ENCODE assay signal across 12 cellular contexts in genomic region chr11:65437436-65438227, GRCh38. TPM values are rescaled to one million over a fixed set of nuclear protein-coding genes. Genes with fewer than 3 reads are reported as not detected.
A peak's percentile ranks its signal among the peaks of the same experiment; 100 is the strongest.
DNase-seq lines count a peak whose midpoint lies in the region; ATAC-seq and TF ChIP-seq lines count a peak whose summit lies in the region.
"Had no signal": no experiment of that assay in that cellular context is flagged by ENCODE, and none has a peak within 500 bp of the region (broad histone marks: within the 10 kb centered on the region; RNA-seq: fewer than 3 reads in every experiment).

No MANE protein-coding gene starts in this region.

- intact Hi-C loops in activated B cell treated with CpG ODN at 0.5 μM for 24 hours (cut with micrococcal nuclease) = no loop called here

- H3K36me3 Mint-ChIP-seq in activated B cell treated with CpG ODN at 0.5 μM for 24 hours (ENCODE audit: low read depth) = peaks cover 44% of the 10 kb centered on the region

- ATAC-seq in GM18505 (IDR thresholded peaks at IDR 0.05; ENCODE audit: unreplicated experiment) = no peak
- no peak for ATAC-seq in activated B cell treated with CpG ODN at 0.5 μM for 24 hours (ENCODE audit: low read depth)
- ATAC-seq in HG03108 (IDR thresholded peaks at IDR 0.05; ENCODE audit: unreplicated experiment) = no peak

- no peak for TF ChIP-seq CTCF in activated B cell treated with CpG ODN at 0.5 μM for 24 hours (IDR thresholded peaks at IDR 0.05)
- TF ChIP-seq CTCF in fibroblast of pulmonary artery (IDR thresholded peaks at IDR 0.05; ENCODE audit: low read length, missing control alignments) = no peak

- CTCF ChIA-PET in activated B cell treated with CpG ODN at 0.5 μM for 24 hours (lab: Charles Lee) = interaction anchor here (0.7 to 1.3 kb wide), 7 partner anchors 13 to 73 kb away, joined by 3 read pairs; no protein-coding TSS in a partner anchor

- no peaks in the 10 kb centered on the region for H3K27me3 Mint-ChIP-seq in activated B cell treated with CpG ODN at 0.5 μM for 24 hours

- POLR2A ChIA-PET in activated B cell treated with CpG ODN at 0.5 μM for 24 hours (lab: Charles Lee) = interaction anchor here (0.7 to 5.0 kb wide), 11 partner anchors 12 to 70 kb away, joined by 3 to 64 read pairs (median 4); partner anchors contain the start of genes MALAT1 and NEAT1

- peak overlapping the region; percentile 8 for H3K27ac Mint-ChIP-seq in activated B cell treated with CpG ODN at 0.5 μM for 24 hours

- no peak overlapping the region for H3K4me3 Mint-ChIP-seq in activated B cell treated with CpG ODN at 0.5 μM for 24 hours

- H3K4me3 ChIP-seq in fibroblast of pulmonary artery (replicated peaks; ENCODE audit: low read depth, low read length) = peak overlapping the region; percentile 8
- H3K4me3 ChIP-seq: testis had no signal

- TF ChIP-seq POLR2A in GM18505 (IDR thresholded peaks at IDR 0.05; ENCODE audit: borderline replicate concordance, extremely low read depth, insufficient read depth, insufficient read length) = peak; percentile 41

- H3K4me1 Mint-ChIP-seq in activated B cell treated with CpG ODN at 0.5 μM for 24 hours = peaks cover 62% of the 10 kb centered on the region

- no peaks in the 10 kb centered on the region for H3K9me3 Mint-ChIP-seq in activated B cell treated with CpG ODN at 0.5 μM for 24 hours

- DNase-seq in activated B cell treated with CpG ODN at 0.5 μM for 24 hours = no peak
- DNase-seq in fibroblast of pulmonary artery (ENCODE audit: low read depth) = peak; percentile 50
- DNase-seq in renal cortical epithelial cell (ENCODE audit: low read depth) = peak; percentile 34
- no peak for DNase-seq in GF-D8 (lab: John Stamatoyannopoulos, UW)
- no peak for DNase-seq in epidermal melanocyte (ENCODE audit: insufficient read length, low spot score)
- DNase-seq in T1000 (lab: John Stamatoyannopoulos, UW) = no peak
- DNase-seq: GDM1, NCI-H1417 treated with DMSO at 0.1 percent for 48 hours, SW 1271, testis had no signal

RNA-seq across cellular contexts. Expression of gene NEAT1, which starts 15.0 kb away (rescaled TPM):
- total RNA-seq in activated B cell treated with CpG ODN at 0.5 μM for 24 hours = 578 and 699 TPM in 2 replicates
- total RNA-seq in renal cortical epithelial cell = 17.4 and 141 TPM in 2 replicates

RNA-seq across cellular contexts. Expression of gene FRMD8, which starts 51.2 kb away (rescaled TPM):
- total RNA-seq in activated B cell treated with CpG ODN at 0.5 μM for 24 hours = 68.6 and 70.6 TPM in 2 replicates
- total RNA-seq in renal cortical epithelial cell = 67.5 and 89.6 TPM in 2 replicates

RNA-seq across cellular contexts. Expression of gene SLC25A45, which starts 55.2 kb away (rescaled TPM):
- 11.4 and 12.3 TPM in 2 replicates for total RNA-seq in activated B cell treated with CpG ODN at 0.5 μM for 24 hours
- 0.52 and 0.65 TPM in 2 replicates for total RNA-seq in renal cortical epithelial cell

Comparison
In these comparisons a context has a peak if more than half of its experiments do, and no peak if none do; other contexts are left out.
1. DNase-seq: peak in fibroblast of pulmonary artery (single experiment) and renal cortical epithelial cell (single experiment); none in activated B cell treated with CpG ODN at 0.5 μM for 24 hours (single experiment), GF-D8 (single experiment), epidermal melanocyte (single experiment) and T1000 (single experiment).